In the genomic region with DNA sequence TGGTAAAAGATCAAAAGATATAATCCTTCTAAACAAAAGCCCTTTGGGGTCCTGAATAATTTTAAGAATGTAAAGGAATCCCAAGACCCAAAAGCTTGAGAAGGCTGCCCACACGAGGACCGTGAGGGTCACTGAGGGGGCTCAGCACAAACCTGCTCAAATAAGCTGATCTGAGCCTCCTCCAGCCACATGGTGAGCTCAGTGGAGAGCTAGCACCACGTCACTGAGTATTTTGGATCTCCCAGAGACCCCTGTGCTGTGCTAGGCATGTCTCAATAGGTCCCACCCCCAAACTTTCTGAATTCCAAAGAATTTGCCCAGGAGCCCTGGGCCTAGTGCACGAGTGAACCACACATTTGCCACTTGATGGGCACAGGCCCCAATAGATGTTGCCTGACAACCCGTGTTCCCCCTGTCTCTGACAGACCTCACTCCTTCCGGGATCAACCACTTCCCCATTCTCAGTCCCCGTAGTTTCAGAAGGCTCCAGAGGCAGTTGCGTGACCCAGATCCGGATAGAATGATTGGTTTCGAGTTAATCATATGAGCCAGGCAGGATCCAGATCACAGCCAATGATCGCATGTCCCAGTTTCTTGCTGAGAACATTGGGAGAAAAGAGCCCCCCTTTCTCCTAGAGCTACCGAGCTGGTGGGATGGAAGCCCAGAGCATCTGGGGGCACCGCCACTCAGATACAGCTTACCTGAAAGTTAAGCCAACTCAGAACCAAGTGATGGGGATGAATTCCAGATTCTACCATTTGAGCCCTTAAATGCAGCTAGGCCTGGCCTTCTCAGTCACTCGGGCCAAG, we compare ENCODE assay signal across 9 cellular contexts.
DNase-seq lines count a peak whose midpoint lies in the region; ATAC-seq, FAIRE-seq and TF ChIP-seq lines count a peak whose summit lies in the region.
"Had no signal": no experiment of that assay in that cellular context is flagged by ENCODE, and none has a peak within 500 bp of the region (broad histone marks: within the 10 kb centered on the region; RNA-seq: fewer than 3 reads in every experiment).

No MANE protein-coding gene starts in this region.

- no peak overlapping the region for H3K4me3 ChIP-seq in GM12878

- H3K79me2 ChIP-seq in GM12878 (ENCODE audit: control insufficient read depth, insufficient read depth, low read length), result no peaks in the 10 kb centered on the region

- H3K27ac ChIP-seq in GM12878 (ENCODE audit: control insufficient read depth, insufficient read depth), result no peak overlapping the region

- ATAC-seq in GM18511 (IDR thresholded peaks at IDR 0.05; ENCODE audit: unreplicated experiment), result peak; percentile 79
- peak; percentile 69 for ATAC-seq in HG03139 (IDR thresholded peaks at IDR 0.05; ENCODE audit: unreplicated experiment)
- ATAC-seq in GM12878, result peak; percentile 86

- no peak for TF ChIP-seq POLR2A in GM12878 (IDR thresholded peaks at IDR 0.05; ENCODE audit: low read depth, low read length)

- peak overlapping the region; percentile 49; the same call in 1 of the 2 replicates for H3K4me2 ChIP-seq in GM12878 (ENCODE audit: control insufficient read depth, insufficient read depth)

- no peaks in the 10 kb centered on the region for H4K20me1 ChIP-seq in GM12878 (ENCODE audit: control insufficient read depth, insufficient read depth)

- intact Hi-C loops in GM12878 (cut with micrococcal nuclease; ENCODE audit: unreplicated experiment), result no loop called here

- no peak overlapping the region for H3K9ac ChIP-seq in GM12878 (ENCODE audit: control insufficient read depth, insufficient read depth, low read length)

- POLR2A ChIA-PET in GM12878 (lab: Charles Lee), result no interaction called here

- RAD21 ChIA-PET in GM12878 (lab: Charles Lee; ENCODE audit: unreplicated experiment), result no interaction called here

- H2AFZ ChIP-seq in GM12878 (ENCODE audit: control insufficient read depth, low read depth, low read length), result no peak overlapping the region; the same call in 1 of the 2 replicates

- no peaks in the 10 kb centered on the region for H3K27me3 ChIP-seq in GM12878 (replicated peaks in 1 of 2; ENCODE audit: control insufficient read depth in 2 of 2, insufficient read depth in 2 of 2, low read length in 1 of 2)

- peaks cover 4% of the 10 kb centered on the region for H3K4me1 ChIP-seq in GM12878 (ENCODE audit: control insufficient read depth, insufficient read depth, low read length)

- SMC1A ChIA-PET in GM12878 (lab: Charles Lee; ENCODE audit: uncharacterized antibody, unreplicated experiment), result no interaction called here

- no peak for TF ChIP-seq RAD21 in GM12878 (IDR thresholded peaks at IDR 0.05; ENCODE audit: insufficient read depth, low read depth, low read length)

- H3K36me3 ChIP-seq in GM12878 (ENCODE audit: control insufficient read depth in 2 of 2, insufficient read depth in 2 of 2, low read length in 1 of 2), result no peaks in the 10 kb centered on the region

- no TSS peak for BruUV-seq in GM12878 (replicated peaks; lab: Mats Ljungman, UMichigan)

- DNase-seq in GM12878 (ENCODE audit: low read depth, low spot score) (no peak), pons (ENCODE audit: low spot score) (peak; percentile 79), NCI-H1417 treated with DMSO at 0.1 percent for 48 hours (lab: John Stamatoyannopoulos, UW) (no peak), NCI-H187 treated with DMSO at 0.1 percent for 48 hours (lab: John Stamatoyannopoulos, UW) (no peak), NCI-H1436 (lab: John Stamatoyannopoulos, UW) (no peak), activated T-cell treated with anti-CD3 and anti-CD28 coated beads for 4 hours (no peak)
- DNase-seq: activated naive CD4-positive, alpha-beta T cell treated with anti-CD3 and anti-CD28 coated beads for 36 hours had no signal

- in situ Hi-C loops in GM12878 (cut with MboI), result no loop called here

- H3K9me3 ChIP-seq in GM12878 (replicated peaks; ENCODE audit: control insufficient read depth, insufficient read depth, low read length), result no peaks in the 10 kb centered on the region

- TF ChIP-seq CTCF in GM12878 (IDR thresholded peaks at IDR 0.05 in 2 of 3, conservative IDR thresholded peaks at IDR 0.05 in 1 of 3; ENCODE audit: control insufficient read depth in 2 of 3, extremely low read depth in 1 of 3, insufficient read depth in 1 of 3, low read depth in 3 of 3, low read length in 3 of 3), result no peak

- no peak for TF ChIP-seq EP300 in GM12878 (IDR thresholded peaks at IDR 0.05; ENCODE audit: borderline replicate concordance in 1 of 2, control insufficient read depth in 1 of 2, low read depth in 2 of 2, low read length in 2 of 2)

- FAIRE-seq in GM12878 (lab: Jason Lieb, UNC), result no peak

- 19% methylated on average over 14 of the region's 14 CpGs for WGBS in GM12878 (ENCODE audit: insufficient coverage, insufficient replicate concordance, low lambda C conversion rate, missing lambda C conversion rate)

- CTCF ChIA-PET in GM12878 (lab: Yijun Ruan, JAX), result interaction anchor here (0.6 to 3.6 kb wide), 5 partner anchors 9 to 86 kb away, joined by 3 to 15 read pairs (median 4); no protein-coding TSS in a partner anchor

TF ChIP-seq in GM12878, 131 proteins besides CTCF, POLR2A, EP300 and RAD21:
- peak; percentile 17 to 39; a peak in 1 of 4 replicates for TF ChIP-seq IKZF2 (IDR thresholded peaks at IDR 0.05)
- no peak for TF ChIP-seq ZNF622 (IDR thresholded peaks at IDR 0.05)
- TF ChIP-seq EED (IDR thresholded peaks at IDR 0.05; ENCODE audit: low read depth), result peak; percentile 65; the same call in 1 of the 2 replicates
- no peak for TF ChIP-seq SIX5 (IDR thresholded peaks at IDR 0.05; ENCODE audit: low read depth, low read length, severe bottlenecking)
- TF ChIP-seq PML (IDR thresholded peaks at IDR 0.05; ENCODE audit: low read length), result no peak
- TF ChIP-seq IKZF1 (conservative IDR thresholded peaks at IDR 0.05), result peak; percentile 49; the same call in 1 of the 2 replicates
- TF ChIP-seq RUNX3 (IDR thresholded peaks at IDR 0.05; ENCODE audit: low read length), result peak; percentile 74
- TF ChIP-seq ESRRA (IDR thresholded peaks at IDR 0.05; ENCODE audit: low read length), result no peak
- TF ChIP-seq, protein P1, sequence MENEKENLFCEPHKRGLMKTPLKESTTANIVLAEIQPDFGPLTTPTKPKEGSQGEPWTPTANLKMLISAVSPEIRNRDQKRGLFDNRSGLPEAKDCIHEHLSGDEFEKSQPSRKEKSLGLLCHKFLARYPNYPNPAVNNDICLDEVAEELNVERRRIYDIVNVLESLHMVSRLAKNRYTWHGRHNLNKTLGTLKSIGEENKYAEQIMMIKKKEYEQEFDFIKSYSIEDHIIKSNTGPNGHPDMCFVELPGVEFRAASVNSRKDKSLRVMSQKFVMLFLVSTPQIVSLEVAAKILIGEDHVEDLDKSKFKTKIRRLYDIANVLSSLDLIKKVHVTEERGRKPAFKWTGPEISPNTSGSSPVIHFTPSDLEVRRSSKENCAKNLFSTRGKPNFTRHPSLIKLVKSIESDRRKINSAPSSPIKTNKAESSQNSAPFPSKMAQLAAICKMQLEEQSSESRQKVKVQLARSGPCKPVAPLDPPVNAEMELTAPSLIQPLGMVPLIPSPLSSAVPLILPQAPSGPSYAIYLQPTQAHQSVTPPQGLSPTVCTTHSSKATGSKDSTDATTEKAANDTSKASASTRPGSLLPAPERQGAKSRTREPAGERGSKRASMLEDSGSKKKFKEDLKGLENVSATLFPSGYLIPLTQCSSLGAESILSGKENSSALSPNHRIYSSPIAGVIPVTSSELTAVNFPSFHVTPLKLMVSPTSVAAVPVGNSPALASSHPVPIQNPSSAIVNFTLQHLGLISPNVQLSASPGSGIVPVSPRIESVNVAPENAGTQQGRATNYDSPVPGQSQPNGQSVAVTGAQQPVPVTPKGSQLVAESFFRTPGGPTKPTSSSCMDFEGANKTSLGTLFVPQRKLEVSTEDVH (IDR thresholded peaks at IDR 0.05; ENCODE audit: low read depth, partially characterized antibody), result no peak
- TF ChIP-seq SPI1 (IDR thresholded peaks at IDR 0.05; ENCODE audit: borderline replicate concordance, insufficient read depth, low read depth, low read length), result peak; percentile 91
